In the genomic region with DNA sequence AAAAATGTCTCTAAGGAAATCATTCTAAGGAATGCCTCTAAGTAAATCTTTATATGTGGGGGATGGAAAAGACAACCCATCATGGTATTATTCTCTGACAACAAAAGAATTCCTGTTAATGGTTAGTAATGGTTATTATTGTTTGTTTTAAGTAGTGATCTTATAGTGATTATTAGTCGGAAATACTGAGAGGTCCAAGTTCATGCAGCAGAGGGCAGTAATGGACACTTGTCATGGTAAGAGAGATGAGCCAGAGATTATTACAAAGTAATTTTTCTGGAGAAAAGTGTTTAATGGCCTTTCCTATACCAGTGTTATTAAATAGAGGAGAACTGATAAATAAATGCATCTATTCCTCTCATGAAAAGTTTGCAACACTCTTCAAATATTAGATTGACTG, we compare ENCODE assay signal across 1 cellular context.
TF ChIP-seq lines count a peak whose summit lies in the region.

No MANE protein-coding gene starts in this region.

TF ChIP-seq in IMR-90, 13 proteins besides CTCF, POLR2A, EP300 and RAD21 (continued from another document):
- TF ChIP-seq FOS (IDR thresholded peaks at IDR 0.05; ENCODE audit: low read depth, low read length) (no peak), RFX5 (IDR thresholded peaks at IDR 0.05; ENCODE audit: low read depth, low read length) (no peak), MXI1 (IDR thresholded peaks at IDR 0.05; ENCODE audit: borderline replicate concordance, low read depth, low read length) (no peak), NFE2L2 (IDR thresholded peaks at IDR 0.05; ENCODE audit: low read depth, low read length) (no peak), SMC3 (IDR thresholded peaks at IDR 0.05; ENCODE audit: low read depth, low read length) (no peak), MAZ (IDR thresholded peaks at IDR 0.05; ENCODE audit: borderline replicate concordance, low read depth, low read length) (no peak)
